ENCODE assay signal across 14 cellular contexts in genomic region chr4:73871911-73872310, GRCh38. TPM values are rescaled to one million over a fixed set of nuclear protein-coding genes. Genes with fewer than 3 reads are reported as not detected.
DNase-seq lines count a peak whose midpoint lies in the region; ATAC-seq, FAIRE-seq and TF ChIP-seq lines count a peak whose summit lies in the region.
"Had no signal": no experiment of that assay in that cellular context is flagged by ENCODE, and none has a peak within 500 bp of the region (broad histone marks: within the 10 kb centered on the region; RNA-seq: fewer than 3 reads in every experiment).

No MANE protein-coding gene starts in this region.

- H3K27ac ChIP-seq in HL-60 (replicated peaks) (peak overlapping the region; percentile 53), spleen (peak overlapping the region in 7 of 8 donors; percentile 67 to 96 (median 84)), body of pancreas (peak overlapping the region in 1 of 4 donors; percentile 22)
- H3K27ac ChIP-seq: BLaER1, Peyer's patch had no signal

- no peak for TF ChIP-seq POLR2A in spleen (IDR thresholded peaks at IDR 0.05)
- TF ChIP-seq POLR2A in body of pancreas (IDR thresholded peaks at IDR 0.05): no peak

- H3K4me1 ChIP-seq in spleen (peaks cover 0 to 55% (median 3%) of the 10 kb centered on the region in 6 donors), body of pancreas (peaks cover 5% of the 10 kb centered on the region)
- H3K4me1 ChIP-seq: BLaER1 had no signal

- FAIRE-seq in bronchial epithelial cell (lab: Jason Lieb, UNC): no peak
- FAIRE-seq: H1, K562 had no signal

- intact Hi-C loops in spleen (cut with DNase I; ENCODE audit: low total_unique reads) (no loop called here), body of pancreas (cut with DNase I) (no loop called here)

- H3K4me1 Mint-ChIP-seq in activated CD8-positive, alpha-beta T cell treated with anti-CD3 and anti-CD28 coated beads, Interleukin-2, amount 10 ng/mL, durations not matched to agents 7 days and 5 days (ENCODE audit: low read depth): no peaks in the 10 kb centered on the region

- H3K9me3 Mint-ChIP-seq in activated CD8-positive, alpha-beta T cell treated with anti-CD3 and anti-CD28 coated beads, Interleukin-2, amount 10 ng/mL, durations not matched to agents 7 days and 5 days (ENCODE audit: insufficient read depth): no peaks in the 10 kb centered on the region

- H3K27me3 Mint-ChIP-seq in activated CD8-positive, alpha-beta T cell treated with anti-CD3 and anti-CD28 coated beads, Interleukin-2, amount 10 ng/mL, durations not matched to agents 7 days and 5 days (ENCODE audit: low read depth): peaks cover 19% of the 10 kb centered on the region

- H3K4me3 ChIP-seq in HL-60 (replicated peaks; ENCODE audit: insufficient read depth, low read length) (no peak overlapping the region), bronchial epithelial cell (ENCODE audit: low read depth, low read length) (no peak overlapping the region), spleen (peak overlapping the region in 5 of 8 donors; percentile 39 to 70 (median 46)), body of pancreas (no peak overlapping the region)
- H3K4me3 ChIP-seq: BLaER1, K562 had no signal

- TF ChIP-seq CTCF in HL-60 (IDR thresholded peaks at IDR 0.05; ENCODE audit: insufficient read depth, low read length) (no peak), bronchial epithelial cell (IDR thresholded peaks at IDR 0.05; ENCODE audit: insufficient read depth, low read length, severe bottlenecking) (no peak), spleen (IDR thresholded peaks at IDR 0.05 in 8 of 11, conservative IDR thresholded peaks at IDR 0.05 in 3 of 11) (no peak), body of pancreas (IDR thresholded peaks at IDR 0.05) (no peak)

- no peaks in the 10 kb centered on the region for H3K36me3 Mint-ChIP-seq in activated CD8-positive, alpha-beta T cell treated with anti-CD3 and anti-CD28 coated beads, Interleukin-2, amount 10 ng/mL, durations not matched to agents 7 days and 5 days (ENCODE audit: low read depth)

- DNase-seq in HL-60 (ENCODE audit: low read depth in 1 of 2, low spot score in 1 of 2) (no peak), bronchial epithelial cell (ENCODE audit: low read depth) (peak; percentile 27), iris pigment epithelial cell (ENCODE audit: low read depth) (peak; percentile 49), spleen (no peak), NCI-H1930 (lab: John Stamatoyannopoulos, UW) (no peak), body of pancreas (no peak)
- DNase-seq in activated CD8-positive, alpha-beta T cell treated with anti-CD3 and anti-CD28 coated beads, Interleukin-2, amount 10 ng/mL, durations not matched to agents 7 days and 5 days: no peak
- DNase-seq: DMS 273 treated with DMSO at 0.1 percent for 48 hours, NCI-H345, Peyer's patch, SHP77 had no signal

- H3K36me3 ChIP-seq in bronchial epithelial cell (ENCODE audit: control insufficient read depth, insufficient read depth, low read length) (no peaks in the 10 kb centered on the region), spleen (no peaks in the 10 kb centered on the region), body of pancreas (replicated peaks in 1 of 2; ENCODE audit: insufficient read depth in 1 of 2, low read depth in 2 of 2) (no peaks in the 10 kb centered on the region)
- H3K36me3 ChIP-seq: BLaER1, Peyer's patch had no signal

- POLR2A ChIA-PET in activated CD8-positive, alpha-beta T cell treated with anti-CD3 and anti-CD28 coated beads, Interleukin-2, amount 10 ng/mL, durations not matched to agents 7 days and 5 days (lab: Charles Lee): no interaction called here

- H3K27ac Mint-ChIP-seq in activated CD8-positive, alpha-beta T cell treated with anti-CD3 and anti-CD28 coated beads, Interleukin-2, amount 10 ng/mL, durations not matched to agents 7 days and 5 days: no peak overlapping the region

- CTCF ChIA-PET in activated CD8-positive, alpha-beta T cell treated with anti-CD3 and anti-CD28 coated beads, Interleukin-2, amount 10 ng/mL, durations not matched to agents 7 days and 5 days (lab: Charles Lee): no interaction called here

- ATAC-seq in body of pancreas: no peak
- ATAC-seq in activated CD8-positive, alpha-beta T cell treated with anti-CD3 and anti-CD28 coated beads, Interleukin-2, amount 10 ng/mL, durations not matched to agents 7 days and 5 days: no peak
- ATAC-seq: K562 had no signal

- H3K9me3 ChIP-seq in spleen: no peaks in the 10 kb centered on the region
- H3K9me3 ChIP-seq in body of pancreas: no peaks in the 10 kb centered on the region
- H3K9me3 ChIP-seq: Peyer's patch had no signal

- no peaks in the 10 kb centered on the region for H3K27me3 ChIP-seq in HL-60 (ENCODE audit: insufficient read depth, poor library complexity, severe bottlenecking)
- no peaks in the 10 kb centered on the region for H3K27me3 ChIP-seq in bronchial epithelial cell (ENCODE audit: control insufficient read depth, insufficient read depth, low read length)
- peaks cover 0 to 29% (median 9%) of the 10 kb centered on the region in 7 donors for H3K27me3 ChIP-seq in spleen (replicated peaks in 1 of 7)
- H3K27me3 ChIP-seq in body of pancreas: no peaks in the 10 kb centered on the region
- H3K27me3 ChIP-seq: BLaER1, Peyer's patch had no signal

- 43 to 71% (median 58%) methylated on average over 1 of the region's 1 CpG for WGBS in spleen, 5 donors
- 59 to 79% methylated on average over 1 of the region's 1 CpG for WGBS in body of pancreas, 2 donors

- no peak overlapping the region for H3K4me3 Mint-ChIP-seq in activated CD8-positive, alpha-beta T cell treated with anti-CD3 and anti-CD28 coated beads, Interleukin-2, amount 10 ng/mL, durations not matched to agents 7 days and 5 days

RNA-seq across cellular contexts. Expression of gene CXCL1, which starts 2.7 kb away (rescaled TPM):
- total RNA-seq in bronchial epithelial cell (4.2 and 5.2 TPM in 2 replicates), spleen (100 to 1,000 TPM; 103 to 208 (median 185) TPM), body of pancreas (10 to 100 TPM; 17.1 to 52.7 TPM)
- polyA plus RNA-seq in spleen: 100 to 1,000 TPM in 2 of 3 donors, 10 to 100 TPM in 1; 40.9 to 177 (median 132) TPM
- not detected for total RNA-seq in activated CD8-positive, alpha-beta T cell treated with anti-CD3 and anti-CD28 coated beads, Interleukin-2, amount 10 ng/mL, durations not matched to agents 7 days and 5 days

RNA-seq across cellular contexts. Expression of gene PF4V1, which starts 18.8 kb away (rescaled TPM):
- total RNA-seq in bronchial epithelial cell (1.6 TPM in 1 of 2 replicates, not detected in the other), spleen (10 to 100 TPM in 1 of 7 donors, 1 to 10 TPM in 6; 1.3 to 12.3 (median 2.6) TPM), body of pancreas (not detected)
- 1 to 10 TPM in 2 of 3 donors, under 1 TPM in 1; 0.67 to 2.0 (median 1.3) TPM for polyA plus RNA-seq in spleen
- not detected for total RNA-seq in activated CD8-positive, alpha-beta T cell treated with anti-CD3 and anti-CD28 coated beads, Interleukin-2, amount 10 ng/mL, durations not matched to agents 7 days and 5 days
- total RNA-seq: H1, K562, Peyer's patch had no signal
- polyA plus RNA-seq: H1, K562 had no signal

RNA-seq across cellular contexts. Expression of gene CXCL6, which starts 35.4 kb away (rescaled TPM):
- 0.26 TPM in 1 of 2 replicates, not detected in the other for total RNA-seq in bronchial epithelial cell
- 100 to 1,000 TPM in 3 of 7 donors, 10 to 100 TPM in 4; 52.7 to 143 (median 87.4) TPM for total RNA-seq in spleen
- polyA plus RNA-seq in spleen: 10 to 100 TPM; 17.8 to 36.0 (median 29.0) TPM
- total RNA-seq in body of pancreas: 10 to 100 TPM in 1 of 2 donors, 1 to 10 TPM in 1; 2.3 to 10.1 TPM
- total RNA-seq in activated CD8-positive, alpha-beta T cell treated with anti-CD3 and anti-CD28 coated beads, Interleukin-2, amount 10 ng/mL, durations not matched to agents 7 days and 5 days: not detected
- total RNA-seq: K562 had no signal
- polyA plus RNA-seq: K562 had no signal

Comparison
In these comparisons a context has a peak if more than half of its experiments do, and no peak if none do; other contexts are left out.
1. DNase-seq: peak in bronchial epithelial cell (single experiment) and iris pigment epithelial cell (single experiment); none in HL-60 (0 of 2), spleen (single experiment), NCI-H1930 (0 of 2), body of pancreas (0 of 4) and activated CD8-positive, alpha-beta T cell treated with anti-CD3 and anti-CD28 coated beads, Interleukin-2, amount 10 ng/mL, durations not matched to agents 7 days and 5 days (single experiment).
2. H3K4me3 ChIP-seq: peak in spleen (5 of 8); none in HL-60 (single experiment), bronchial epithelial cell (single experiment) and body of pancreas (0 of 2).
3. RNA of gene CXCL6, which starts 35.4 kb away (total RNA-seq): 52.7 to 143 TPM in spleen; 2.3 to 10.1 TPM in body of pancreas, 0.26 TPM in bronchial epithelial cell and not detected in activated CD8-positive, alpha-beta T cell treated with anti-CD3 and anti-CD28 coated beads, Interleukin-2, amount 10 ng/mL, durations not matched to agents 7 days and 5 days; every median in the first group is over 4 times any median in the second.